27 cellular contexts compared by ENCODE assay signal in the genomic region with DNA sequence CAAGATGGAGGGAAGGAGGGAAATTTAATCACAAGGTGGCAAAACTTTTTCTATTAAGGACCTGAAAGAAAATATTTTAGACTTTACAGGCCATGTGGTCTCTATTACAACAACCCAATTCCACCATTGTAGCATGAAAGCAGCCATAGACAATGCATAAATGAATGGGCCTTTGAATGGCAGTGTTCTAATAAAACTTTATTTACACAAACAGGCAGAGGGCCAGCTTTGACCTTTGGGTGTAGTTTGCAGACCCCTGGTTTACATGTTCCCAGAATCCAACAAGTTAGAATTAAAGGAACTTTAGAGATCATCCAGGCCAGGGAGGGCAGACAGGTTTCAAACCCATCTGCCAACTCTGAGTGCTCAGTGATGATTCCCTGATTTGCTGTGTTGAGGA.
A peak's percentile ranks its signal among the peaks of the same experiment; 100 is the strongest.
DNase-seq lines count a peak whose midpoint lies in the region; ATAC-seq, FAIRE-seq and TF ChIP-seq lines count a peak whose summit lies in the region.
"Had no signal": no experiment of that assay in that cellular context is flagged by ENCODE, and none has a peak within 500 bp of the region (broad histone marks: within the 10 kb centered on the region; RNA-seq: fewer than 3 reads in every experiment).

No MANE protein-coding gene starts in this region.

- no peak overlapping the region for H3K9ac ChIP-seq in astrocyte (ENCODE audit: low read length)

- no peak overlapping the region for H3K4me3 Mint-ChIP-seq in astrocyte (ENCODE audit: unreplicated experiment)
- no peak overlapping the region for H3K4me3 Mint-ChIP-seq in activated CD4-positive, alpha-beta memory T cell treated with anti-CD3 and anti-CD28 coated beads, Interleukin-2, amount 10 ng/mL, durations not matched to agents 7 days and 5 days
- H3K4me3 Mint-ChIP-seq: activated CD8-positive, alpha-beta T cell treated with anti-CD3 and anti-CD28 coated beads, Interleukin-2, amount 10 ng/mL, durations not matched to agents 7 days and 5 days; activated naive CD4-positive, alpha-beta T cell treated with anti-CD3 and anti-CD28 coated beads, Interleukin-2, amount 10 ng/mL, durations not matched to agents 7 days and 5 days; activated T-helper 17 cell treated with anti-CD3 and anti-CD28 coated beads, Interleukin-2, amount 50 U/mL, for 72 hours; H9; naive thymus-derived CD4-positive, alpha-beta T cell; T-helper 2 cell treated with Interferon-gamma antibody and Interleukin-4, amounts not matched to agents 5 μg/mL and 100 μg/mL, for 36 hours had no signal

- H3K27me3 ChIP-seq in astrocyte (ENCODE audit: insufficient read depth, low read length) (no peaks in the 10 kb centered on the region), esophagus muscularis mucosa (no peaks in the 10 kb centered on the region), pancreas (no peaks in the 10 kb centered on the region), thoracic aorta (replicated peaks; ENCODE audit: insufficient read depth) (no peaks in the 10 kb centered on the region)
- H3K27me3 ChIP-seq: left lung, tibial nerve had no signal

- peaks cover 22% of the 10 kb centered on the region for H3K27me3 Mint-ChIP-seq in astrocyte (ENCODE audit: low read depth, unreplicated experiment)
- peaks cover 15% of the 10 kb centered on the region for H3K27me3 Mint-ChIP-seq in activated CD4-positive, alpha-beta memory T cell treated with anti-CD3 and anti-CD28 coated beads, Interleukin-2, amount 10 ng/mL, durations not matched to agents 7 days and 5 days

- H3K4me1 Mint-ChIP-seq in astrocyte (ENCODE audit: low read depth, unreplicated experiment): peaks cover 11% of the 10 kb centered on the region
- no peaks in the 10 kb centered on the region for H3K4me1 Mint-ChIP-seq in activated CD4-positive, alpha-beta memory T cell treated with anti-CD3 and anti-CD28 coated beads, Interleukin-2, amount 10 ng/mL, durations not matched to agents 7 days and 5 days

- no peaks in the 10 kb centered on the region for H4K20me1 ChIP-seq in astrocyte (ENCODE audit: insufficient read depth, low read length)

- FAIRE-seq in astrocyte (lab: Jason Lieb, UNC) (no peak), pancreas (lab: Jason Lieb, UNC) (no peak)
- FAIRE-seq: bronchial epithelial cell, endothelial cell of umbilical vein, G401.6 had no signal

- peaks cover 6% of the 10 kb centered on the region for H3K9me3 Mint-ChIP-seq in astrocyte (ENCODE audit: unreplicated experiment)
- peaks cover 2% of the 10 kb centered on the region for H3K9me3 Mint-ChIP-seq in activated CD4-positive, alpha-beta memory T cell treated with anti-CD3 and anti-CD28 coated beads, Interleukin-2, amount 10 ng/mL, durations not matched to agents 7 days and 5 days
- H3K9me3 Mint-ChIP-seq: activated naive CD4-positive, alpha-beta T cell treated with anti-CD3 and anti-CD28 coated beads, Interleukin-2, amount 10 ng/mL, durations not matched to agents 7 days and 5 days; activated T-helper 17 cell treated with anti-CD3 and anti-CD28 coated beads, Interleukin-2, amount 50 U/mL, for 72 hours; T-helper 2 cell treated with Interferon-gamma antibody and Interleukin-4, amounts not matched to agents 5 μg/mL and 100 μg/mL, for 36 hours had no signal

- CTCF ChIA-PET in activated CD4-positive, alpha-beta memory T cell treated with anti-CD3 and anti-CD28 coated beads, Interleukin-2, amount 10 ng/mL, durations not matched to agents 7 days and 5 days (lab: Charles Lee): interaction anchor here (0.7 kb wide), 1 partner anchor 103 kb away, joined by 3 read pairs; no protein-coding TSS in a partner anchor

- TF ChIP-seq POLR2A in esophagus muscularis mucosa (IDR thresholded peaks at IDR 0.05; ENCODE audit: low read depth): no peak
- TF ChIP-seq POLR2A in lower leg skin (IDR thresholded peaks at IDR 0.05): no peak

- H3K4me2 ChIP-seq in astrocyte (ENCODE audit: low read length): no peak overlapping the region

- TF ChIP-seq EP300 in esophagus muscularis mucosa (IDR thresholded peaks at IDR 0.05): no peak

- H3K4me3 ChIP-seq in astrocyte (ENCODE audit: insufficient read depth, low read depth, low read length): no peak overlapping the region
- no peak overlapping the region for H3K4me3 ChIP-seq in esophagus muscularis mucosa
- H3K4me3 ChIP-seq in pancreas: no peak overlapping the region
- H3K4me3 ChIP-seq in thoracic aorta: no peak overlapping the region
- no peak overlapping the region for H3K4me3 ChIP-seq in lower leg skin (ENCODE audit: low read depth, poor library complexity, severe bottlenecking)
- H3K4me3 ChIP-seq: left lung, smooth muscle cell, tibial nerve had no signal

- no peak overlapping the region for H2AFZ ChIP-seq in astrocyte (ENCODE audit: low read depth, low read length)

- H3K36me3 ChIP-seq in astrocyte (ENCODE audit: insufficient read depth, low read length) (no peaks in the 10 kb centered on the region), esophagus muscularis mucosa (no peaks in the 10 kb centered on the region), pancreas (no peaks in the 10 kb centered on the region), thoracic aorta (no peaks in the 10 kb centered on the region)
- H3K36me3 ChIP-seq: left lung, tibial nerve had no signal

- no peaks in the 10 kb centered on the region for H3K4me1 ChIP-seq in astrocyte (ENCODE audit: insufficient read depth, low read length)
- H3K4me1 ChIP-seq in esophagus muscularis mucosa: peaks cover 13 to 24% (median 22%) of the 10 kb centered on the region in 4 donors
- H3K4me1 ChIP-seq in pancreas: peaks cover 19 to 33% (median 30%) of the 10 kb centered on the region in 3 donors
- peaks cover 6 to 34% of the 10 kb centered on the region in 2 donors for H3K4me1 ChIP-seq in thoracic aorta (ENCODE audit: control insufficient read depth in 1 of 2, low read depth in 2 of 2)

- no peaks in the 10 kb centered on the region for H3K79me2 ChIP-seq in astrocyte (ENCODE audit: insufficient read depth, low read length)

- H3K9me3 ChIP-seq in astrocyte (ENCODE audit: insufficient read depth, low read depth, low read length): no peaks in the 10 kb centered on the region
- H3K9me3 ChIP-seq in esophagus muscularis mucosa: no peaks in the 10 kb centered on the region
- H3K9me3 ChIP-seq in pancreas: no peaks in the 10 kb centered on the region
- no peaks in the 10 kb centered on the region for H3K9me3 ChIP-seq in thoracic aorta
- H3K9me3 ChIP-seq: left lung, tibial nerve had no signal

- no peak for ATAC-seq in pancreas
- no peak for ATAC-seq in thoracic aorta (ENCODE audit: insufficient number of reproducible peaks, low FRiP score, low read depth)
- ATAC-seq: activated CD8-positive, alpha-beta T cell treated with anti-CD3 and anti-CD28 coated beads, Interleukin-2, amount 10 ng/mL, durations not matched to agents 7 days and 5 days; activated T-helper 17 cell treated with anti-CD3 and anti-CD28 coated beads, Interleukin-2, amount 50 U/mL, for 72 hours; Panc1 had no signal

- no peak overlapping the region for H3K27ac ChIP-seq in astrocyte (ENCODE audit: low read depth, low read length)
- peak overlapping the region; percentile 59 to 73 (median 66) for H3K27ac ChIP-seq in esophagus muscularis mucosa (replicated peaks in 1 of 4)
- peak overlapping the region; percentile 74 to 88 (median 80) for H3K27ac ChIP-seq in pancreas
- H3K27ac ChIP-seq in thoracic aorta: peak overlapping the region; percentile 49 to 70

- intact Hi-C loops in esophagus muscularis mucosa (cut with DNase I) (no loop called here), pancreas (cut with DNase I) (no loop called here), lower leg skin (cut with DNase I; ENCODE audit: low total_unique reads) (no loop called here)

- H3K27ac Mint-ChIP-seq in astrocyte (ENCODE audit: unreplicated experiment): peak overlapping the region; percentile 47
- H3K27ac Mint-ChIP-seq in activated CD4-positive, alpha-beta memory T cell treated with anti-CD3 and anti-CD28 coated beads, Interleukin-2, amount 10 ng/mL, durations not matched to agents 7 days and 5 days: no peak overlapping the region
- H3K27ac Mint-ChIP-seq: activated CD8-positive, alpha-beta T cell treated with anti-CD3 and anti-CD28 coated beads, Interleukin-2, amount 10 ng/mL, durations not matched to agents 7 days and 5 days; activated naive CD4-positive, alpha-beta T cell treated with anti-CD3 and anti-CD28 coated beads, Interleukin-2, amount 10 ng/mL, durations not matched to agents 7 days and 5 days; activated T-helper 17 cell treated with anti-CD3 and anti-CD28 coated beads, Interleukin-2, amount 50 U/mL, for 72 hours; H9; naive thymus-derived CD4-positive, alpha-beta T cell; T-helper 2 cell treated with Interferon-gamma antibody and Interleukin-4, amounts not matched to agents 5 μg/mL and 100 μg/mL, for 36 hours had no signal

- POLR2A ChIA-PET in activated CD4-positive, alpha-beta memory T cell treated with anti-CD3 and anti-CD28 coated beads, Interleukin-2, amount 10 ng/mL, durations not matched to agents 7 days and 5 days (lab: Charles Lee): no interaction called here

- TF ChIP-seq CTCF in astrocyte (IDR thresholded peaks at IDR 0.05; ENCODE audit: insufficient read depth, low read depth, low read length) (no peak), esophagus muscularis mucosa (IDR thresholded peaks at IDR 0.05) (no peak), pancreas (IDR thresholded peaks at IDR 0.05) (no peak), thoracic aorta (IDR thresholded peaks at IDR 0.05) (no peak), lower leg skin (IDR thresholded peaks at IDR 0.05) (no peak)

- H3K36me3 Mint-ChIP-seq in astrocyte (ENCODE audit: low read depth, unreplicated experiment): peaks cover 2% of the 10 kb centered on the region
- H3K36me3 Mint-ChIP-seq in activated CD4-positive, alpha-beta memory T cell treated with anti-CD3 and anti-CD28 coated beads, Interleukin-2, amount 10 ng/mL, durations not matched to agents 7 days and 5 days (ENCODE audit: low read depth): no peaks in the 10 kb centered on the region
- H3K36me3 Mint-ChIP-seq: activated naive CD4-positive, alpha-beta T cell treated with anti-CD3 and anti-CD28 coated beads, Interleukin-2, amount 10 ng/mL, durations not matched to agents 7 days and 5 days had no signal

- DNase-seq in astrocyte (ENCODE audit: low read depth) (no peak), esophagus muscularis mucosa (ENCODE audit: extremely low spot score) (no peak), pancreas (no peak), thoracic aorta (ENCODE audit: low spot score) (no peak), lower leg skin (ENCODE audit: low spot score in 2 of 2) (no peak), HPDE6-E6E7 (ENCODE audit: extremely low spot score) (no peak)
- no peak for DNase-seq in activated CD4-positive, alpha-beta memory T cell treated with anti-CD3 and anti-CD28 coated beads, Interleukin-2, amount 10 ng/mL, durations not matched to agents 7 days and 5 days
- DNase-seq: activated CD8-positive, alpha-beta T cell treated with anti-CD3 and anti-CD28 coated beads, Interleukin-2, amount 10 ng/mL, durations not matched to agents 7 days and 5 days; activated naive CD4-positive, alpha-beta T cell treated with anti-CD3 and anti-CD28 coated beads, Interleukin-2, amount 10 ng/mL, durations not matched to agents 7 days and 5 days; amniotic stem cell; COR-L47; H9; left lung; naive thymus-derived CD4-positive, alpha-beta T cell; NCI-H146; NCI-H345; NCI-H69; SIG-M5; stimulated activated naive CD4-positive, alpha-beta T cell treated with Interleukin-2 at 50 U/mL for 16 hours had no signal
